Comparison of ENCODE assay signal across 22 cellular contexts in genomic region chr4:1415681-1415981, GRCh38. TPM values are rescaled to one million over a fixed set of nuclear protein-coding genes. Genes with fewer than 3 reads are reported as not detected.
DNase-seq lines count a peak whose midpoint lies in the region; ATAC-seq and TF ChIP-seq lines count a peak whose summit lies in the region.
"Had no signal": no experiment of that assay in that cellular context is flagged by ENCODE, and none has a peak within 500 bp of the region (broad histone marks: within the 10 kb centered on the region; RNA-seq: fewer than 3 reads in every experiment).

No MANE protein-coding gene starts in this region.

- intact Hi-C loops in sigmoid colon (cut with DNase I) = no loop called here

- no peak overlapping the region for H3K4me3 Mint-ChIP-seq in activated CD8-positive, alpha-beta memory T cell treated with anti-CD3 and anti-CD28 coated beads, Interleukin-2, amount 10 ng/mL, durations not matched to agents 7 days and 5 days
- peak overlapping the region; percentile 48 for H3K4me3 Mint-ChIP-seq in glutamatergic neuron (ENCODE audit: unreplicated experiment)
- H3K4me3 Mint-ChIP-seq: CD8-positive, alpha-beta T cell; IgD-negative memory B cell had no signal

- no peak overlapping the region for H3K4me3 ChIP-seq in sigmoid colon
- H3K4me3 ChIP-seq: BLaER1 treated with 17β-estradiol and CSF1 and Interleukin-3, amounts not matched to agents 10 nM and 100 nM; GM23248 had no signal

- H3K4me1 ChIP-seq in sigmoid colon = peaks cover 0 to 7% (median 3%) of the 10 kb centered on the region in 4 donors
- H3K4me1 ChIP-seq: BLaER1 treated with 17β-estradiol and CSF1 and Interleukin-3, amounts not matched to agents 10 nM and 100 nM had no signal

- CTCF ChIA-PET in activated CD8-positive, alpha-beta memory T cell treated with anti-CD3 and anti-CD28 coated beads, Interleukin-2, amount 10 ng/mL, durations not matched to agents 7 days and 5 days (lab: Charles Lee) = no interaction called here

- H3K36me3 Mint-ChIP-seq in activated CD8-positive, alpha-beta memory T cell treated with anti-CD3 and anti-CD28 coated beads, Interleukin-2, amount 10 ng/mL, durations not matched to agents 7 days and 5 days = no peaks in the 10 kb centered on the region
- H3K36me3 Mint-ChIP-seq in glutamatergic neuron (ENCODE audit: unreplicated experiment) = no peaks in the 10 kb centered on the region
- H3K36me3 Mint-ChIP-seq: CD8-positive, alpha-beta T cell; IgD-negative memory B cell had no signal

- H3K27me3 Mint-ChIP-seq in activated CD8-positive, alpha-beta memory T cell treated with anti-CD3 and anti-CD28 coated beads, Interleukin-2, amount 10 ng/mL, durations not matched to agents 7 days and 5 days = peaks cover 17% of the 10 kb centered on the region
- peaks cover 23% of the 10 kb centered on the region for H3K27me3 Mint-ChIP-seq in glutamatergic neuron (ENCODE audit: unreplicated experiment)

- TF ChIP-seq CTCF in glutamatergic neuron (IDR thresholded peaks at IDR 0.05; ENCODE audit: partially characterized antibody, unreplicated experiment) = no peak
- no peak for TF ChIP-seq CTCF in sigmoid colon (IDR thresholded peaks at IDR 0.05)

- H3K27ac ChIP-seq in sigmoid colon = no peak overlapping the region
- H3K27ac ChIP-seq: BLaER1 treated with 17β-estradiol and CSF1 and Interleukin-3, amounts not matched to agents 10 nM and 100 nM; GM23248 had no signal

- DNase-seq in activated CD8-positive, alpha-beta memory T cell treated with anti-CD3 and anti-CD28 coated beads, Interleukin-2, amount 10 ng/mL, durations not matched to agents 7 days and 5 days = peak; percentile 25
- DNase-seq in activated CD8-positive, alpha-beta memory T cell treated with anti-CD3 and anti-CD28 coated beads, Interleukin-2, amount 50 U/mL, for 48 hours = no peak
- DNase-seq in NCI-H146 treated with DMSO at 0.1 percent for 48 hours (lab: John Stamatoyannopoulos, UW; ENCODE audit: unreplicated experiment) (peak; percentile 31), glutamatergic neuron (peak; percentile 19), sigmoid colon (peak; percentile 11), activated gamma-delta T cell (lab: John Stamatoyannopoulos, UW) (no peak), H4 (ENCODE audit: low spot score) (no peak)
- DNase-seq: Calu3, GF-D8, GM23248, Kasumi-1, MM.1S, NCI-H1092, NCI-H1694 treated with DMSO at 0.1 percent for 48 hours, NCI-H510A, NCI-H748 treated with DMSO at 0.1 percent for 48 hours had no signal

- H3K9me3 ChIP-seq in sigmoid colon = no peaks in the 10 kb centered on the region

- H3K4me1 Mint-ChIP-seq in activated CD8-positive, alpha-beta memory T cell treated with anti-CD3 and anti-CD28 coated beads, Interleukin-2, amount 10 ng/mL, durations not matched to agents 7 days and 5 days = no peaks in the 10 kb centered on the region
- peaks cover 7% of the 10 kb centered on the region for H3K4me1 Mint-ChIP-seq in glutamatergic neuron (ENCODE audit: low read depth, unreplicated experiment)

- TF ChIP-seq POLR2A in sigmoid colon (IDR thresholded peaks at IDR 0.05) = no peak

- no peak for ATAC-seq in activated CD8-positive, alpha-beta memory T cell treated with anti-CD3 and anti-CD28 coated beads, Interleukin-2, amount 10 ng/mL, durations not matched to agents 7 days and 5 days
- ATAC-seq: CD8-positive, alpha-beta T cell; HCT116; Right ventricle myocardium inferior had no signal

- peaks cover 30 to 97% (median 67%) of the 10 kb centered on the region in 3 donors for H3K27me3 ChIP-seq in sigmoid colon

- WGBS in sigmoid colon, 2 donors = 65 to 71% methylated on average over 13 of the region's 13 CpGs

- H3K9me3 Mint-ChIP-seq in activated CD8-positive, alpha-beta memory T cell treated with anti-CD3 and anti-CD28 coated beads, Interleukin-2, amount 10 ng/mL, durations not matched to agents 7 days and 5 days (ENCODE audit: low read depth) = no peaks in the 10 kb centered on the region
- H3K9me3 Mint-ChIP-seq in glutamatergic neuron (ENCODE audit: unreplicated experiment) = peaks cover 15% of the 10 kb centered on the region
- H3K9me3 Mint-ChIP-seq: CD8-positive, alpha-beta T cell had no signal

- H3K36me3 ChIP-seq in sigmoid colon = no peaks in the 10 kb centered on the region
- H3K36me3 ChIP-seq: BLaER1 treated with 17β-estradiol and CSF1 and Interleukin-3, amounts not matched to agents 10 nM and 100 nM had no signal

- TF ChIP-seq EP300 in sigmoid colon (IDR thresholded peaks at IDR 0.05) = no peak

- H3K27ac Mint-ChIP-seq in activated CD8-positive, alpha-beta memory T cell treated with anti-CD3 and anti-CD28 coated beads, Interleukin-2, amount 10 ng/mL, durations not matched to agents 7 days and 5 days = no peak overlapping the region
- peak overlapping the region; percentile 18 for H3K27ac Mint-ChIP-seq in glutamatergic neuron (ENCODE audit: unreplicated experiment)
- H3K27ac Mint-ChIP-seq: CD8-positive, alpha-beta T cell had no signal

RNA-seq across cellular contexts. Expression of gene NKX1-1, which starts 9.4 kb away (rescaled TPM):
- total RNA-seq in activated CD8-positive, alpha-beta memory T cell treated with anti-CD3 and anti-CD28 coated beads, Interleukin-2, amount 10 ng/mL, durations not matched to agents 7 days and 5 days = not detected
- total RNA-seq in glutamatergic neuron (ENCODE audit: unreplicated experiment) (not detected), sigmoid colon (not detected)
- not detected for polyA plus RNA-seq in sigmoid colon
- not detected in 2 replicates for total RNA-seq in H4 (2014; rRNA removed; shearing (Covaris generic))
- total RNA-seq: Calu3; CD8-positive, alpha-beta T cell; GM23248; OCI-LY7; Right ventricle myocardium inferior had no signal
- polyA plus RNA-seq: GM23248, IgD-negative memory B cell had no signal

Comparison
In these comparisons a context has a peak if more than half of its experiments do, and no peak if none do; other contexts are left out.
1. DNase-seq: peak in activated CD8-positive, alpha-beta memory T cell treated with anti-CD3 and anti-CD28 coated beads, Interleukin-2, amount 10 ng/mL, durations not matched to agents 7 days and 5 days (single experiment), NCI-H146 treated with DMSO at 0.1 percent for 48 hours (single experiment), glutamatergic neuron (single experiment) and sigmoid colon (single experiment); none in activated CD8-positive, alpha-beta memory T cell treated with anti-CD3 and anti-CD28 coated beads, Interleukin-2, amount 50 U/mL, for 48 hours (single experiment), activated gamma-delta T cell (single experiment) and H4 (single experiment).